Comparison of ENCODE assay signal across 14 cellular contexts in genomic region chr10:26573674-26574073, GRCh38.
DNase-seq lines count a peak whose midpoint lies in the region; ATAC-seq, FAIRE-seq and TF ChIP-seq lines count a peak whose summit lies in the region.
"Had no signal": no experiment of that assay in that cellular context is flagged by ENCODE, and none has a peak within 500 bp of the region (broad histone marks: within the 10 kb centered on the region; RNA-seq: fewer than 3 reads in every experiment).

No MANE protein-coding gene starts in this region.

- ATAC-seq in HG02885 (IDR thresholded peaks at IDR 0.05; ENCODE audit: poor library complexity, unreplicated experiment) = peak; percentile 44
- ATAC-seq in right lobe of liver = no peak
- no peak for ATAC-seq in GM18519 (IDR thresholded peaks at IDR 0.05; ENCODE audit: low FRiP score, unreplicated experiment)
- ATAC-seq: left cardiac atrium had no signal

- H3K36me3 ChIP-seq in DOHH2 (ENCODE audit: control insufficient read depth, low read length) (peaks cover 30% of the 10 kb centered on the region), neutrophil (peaks cover 27% of the 10 kb centered on the region), right lobe of liver (no peaks in the 10 kb centered on the region)

- H3F3A ChIP-seq in DOHH2 (ENCODE audit: control insufficient read depth, insufficient read depth) = peaks cover 15% of the 10 kb centered on the region

- H3K9me3 ChIP-seq in DOHH2 (ENCODE audit: control insufficient read depth, insufficient read depth, low read length) = peaks cover 6% of the 10 kb centered on the region; the same call in 1 of the 2 replicates
- no peaks in the 10 kb centered on the region for H3K9me3 ChIP-seq in neutrophil
- H3K9me3 ChIP-seq in right lobe of liver = no peaks in the 10 kb centered on the region

- no peaks in the 10 kb centered on the region for H3K9me2 ChIP-seq in DOHH2 (replicated peaks; ENCODE audit: control insufficient read depth, low read length)

- H3K9me3 Mint-ChIP-seq in dendritic cell treated with granulocyte-macrophage colony-stimulating factor and Interleukin-4, amounts not matched to agents 40 ng/mL and 50 ng/mL, for 4 days = peaks cover 8% of the 10 kb centered on the region
- H3K9me3 Mint-ChIP-seq in activated T-helper 1 cell treated with anti-CD3 and anti-CD28 coated beads, Interleukin-12 subunit alpha, Interleukin-12 subunit beta, Interleukin-2, Interleukin-4 antibody, amounts not matched to agents 30 ng/mL and 10 ng/mL and 1 ng/mL, durations not matched to agents 14 hours and 24 hours and 36 hours = peaks cover 7% of the 10 kb centered on the region

- peaks cover 45% of the 10 kb centered on the region for H3K4me1 Mint-ChIP-seq in dendritic cell treated with granulocyte-macrophage colony-stimulating factor and Interleukin-4, amounts not matched to agents 40 ng/mL and 50 ng/mL, for 4 days (ENCODE audit: low read depth)
- H3K4me1 Mint-ChIP-seq in activated T-helper 1 cell treated with anti-CD3 and anti-CD28 coated beads, Interleukin-12 subunit alpha, Interleukin-12 subunit beta, Interleukin-2, Interleukin-4 antibody, amounts not matched to agents 30 ng/mL and 10 ng/mL and 1 ng/mL, durations not matched to agents 14 hours and 24 hours and 36 hours (ENCODE audit: low read depth) = no peaks in the 10 kb centered on the region
- H3K4me1 Mint-ChIP-seq: activated naive CD4-positive, alpha-beta T cell treated with anti-CD3 and anti-CD28 coated beads, Interleukin-2, amount 50 U/mL, for 24 hours had no signal

- TF ChIP-seq CTCF in DOHH2 (IDR thresholded peaks at IDR 0.05; ENCODE audit: low read depth, low read length, poor library complexity, severe bottlenecking) (peak; percentile 32), neutrophil (IDR thresholded peaks at IDR 0.05) (no peak), right lobe of liver (IDR thresholded peaks at IDR 0.05) (no peak)

- intact Hi-C loops in dendritic cell treated with granulocyte-macrophage colony-stimulating factor and Interleukin-4, amounts not matched to agents 40 ng/mL and 50 ng/mL, for 4 days (cut with micrococcal nuclease) = no loop called here
- intact Hi-C loops in right lobe of liver (cut with DNase I) = no loop called here
- intact Hi-C loops in activated T-helper 1 cell treated with anti-CD3 and anti-CD28 coated beads, Interleukin-12 subunit alpha, Interleukin-12 subunit beta, Interleukin-2, Interleukin-4 antibody, amounts not matched to agents 30 ng/mL and 10 ng/mL and 1 ng/mL, durations not matched to agents 14 hours and 24 hours and 36 hours (cut with micrococcal nuclease) = no loop called here

- H3K4me3 Mint-ChIP-seq in dendritic cell treated with granulocyte-macrophage colony-stimulating factor and Interleukin-4, amounts not matched to agents 40 ng/mL and 50 ng/mL, for 4 days = peak overlapping the region; percentile 2
- no peak overlapping the region for H3K4me3 Mint-ChIP-seq in activated T-helper 1 cell treated with anti-CD3 and anti-CD28 coated beads, Interleukin-12 subunit alpha, Interleukin-12 subunit beta, Interleukin-2, Interleukin-4 antibody, amounts not matched to agents 30 ng/mL and 10 ng/mL and 1 ng/mL, durations not matched to agents 14 hours and 24 hours and 36 hours
- H3K4me3 Mint-ChIP-seq: activated naive CD4-positive, alpha-beta T cell treated with anti-CD3 and anti-CD28 coated beads, Interleukin-2, amount 50 U/mL, for 24 hours had no signal

- DNase-seq in right lobe of liver (no peak), urothelium cell line (ENCODE audit: low spot score) (no peak)
- DNase-seq in activated T-helper 1 cell treated with anti-CD3 and anti-CD28 coated beads, Interleukin-12 subunit alpha, Interleukin-12 subunit beta, Interleukin-2, Interleukin-4 antibody, amounts not matched to agents 30 ng/mL and 10 ng/mL and 1 ng/mL, durations not matched to agents 14 hours and 24 hours and 36 hours (ENCODE audit: low spot score) = no peak
- DNase-seq: activated CD4-positive, alpha-beta T cell treated with anti-CD3 and anti-CD28 coated beads, Interleukin-2, amount 50 U/mL, for 4 hours; left cardiac atrium; NCI-H1105; stimulated activated CD4-positive, alpha-beta T cell treated with anti-CD3 and anti-CD28 coated beads, Interleukin-15, amount 100 ng/mL, for 24 hours; SW 1271 had no signal

- H3K4me2 ChIP-seq in DOHH2 (ENCODE audit: low read length) = peak overlapping the region; percentile 57

- H3K4me1 ChIP-seq in DOHH2 (ENCODE audit: control insufficient read depth, low read length) (peaks cover 31% of the 10 kb centered on the region), neutrophil (ENCODE audit: control insufficient read depth in 1 of 2, insufficient read depth in 1 of 2, low read depth in 1 of 2, low read length in 1 of 2) (peaks cover 0 to 4% of the 10 kb centered on the region in 2 experiments), right lobe of liver (peaks cover 0 to 9% (median 0%) of the 10 kb centered on the region in 4 donors)

- H3K27ac Mint-ChIP-seq in dendritic cell treated with granulocyte-macrophage colony-stimulating factor and Interleukin-4, amounts not matched to agents 40 ng/mL and 50 ng/mL, for 4 days = peak overlapping the region; percentile 81
- H3K27ac Mint-ChIP-seq in activated T-helper 1 cell treated with anti-CD3 and anti-CD28 coated beads, Interleukin-12 subunit alpha, Interleukin-12 subunit beta, Interleukin-2, Interleukin-4 antibody, amounts not matched to agents 30 ng/mL and 10 ng/mL and 1 ng/mL, durations not matched to agents 14 hours and 24 hours and 36 hours = no peak overlapping the region
- H3K27ac Mint-ChIP-seq: activated naive CD4-positive, alpha-beta T cell treated with anti-CD3 and anti-CD28 coated beads, Interleukin-2, amount 50 U/mL, for 24 hours had no signal

- peaks cover 48% of the 10 kb centered on the region for H3K36me3 Mint-ChIP-seq in dendritic cell treated with granulocyte-macrophage colony-stimulating factor and Interleukin-4, amounts not matched to agents 40 ng/mL and 50 ng/mL, for 4 days (ENCODE audit: low read depth)
- peaks cover 32% of the 10 kb centered on the region for H3K36me3 Mint-ChIP-seq in activated T-helper 1 cell treated with anti-CD3 and anti-CD28 coated beads, Interleukin-12 subunit alpha, Interleukin-12 subunit beta, Interleukin-2, Interleukin-4 antibody, amounts not matched to agents 30 ng/mL and 10 ng/mL and 1 ng/mL, durations not matched to agents 14 hours and 24 hours and 36 hours (ENCODE audit: low read depth)

- no peaks in the 10 kb centered on the region for H4K20me1 ChIP-seq in DOHH2 (ENCODE audit: control insufficient read depth, insufficient read depth, low read depth, low read length)

- H3K27ac ChIP-seq in DOHH2 (ENCODE audit: low read depth, low read length) = peak overlapping the region; percentile 60; the same call in 1 of the 2 replicates
- H3K27ac ChIP-seq in neutrophil = peak overlapping the region; percentile 37
- H3K27ac ChIP-seq in right lobe of liver = no peak overlapping the region

- 47% methylated on average over 2 of the region's 2 CpGs for WGBS in right lobe of liver (ENCODE audit: insufficient coverage, low coverage, low lambda C conversion rate, missing lambda C conversion rate)

- no peak for TF ChIP-seq POLR2A in right lobe of liver (IDR thresholded peaks at IDR 0.05)

- H3K27me3 Mint-ChIP-seq in dendritic cell treated with granulocyte-macrophage colony-stimulating factor and Interleukin-4, amounts not matched to agents 40 ng/mL and 50 ng/mL, for 4 days = no peaks in the 10 kb centered on the region
- H3K27me3 Mint-ChIP-seq in activated T-helper 1 cell treated with anti-CD3 and anti-CD28 coated beads, Interleukin-12 subunit alpha, Interleukin-12 subunit beta, Interleukin-2, Interleukin-4 antibody, amounts not matched to agents 30 ng/mL and 10 ng/mL and 1 ng/mL, durations not matched to agents 14 hours and 24 hours and 36 hours (ENCODE audit: insufficient read depth) = no peaks in the 10 kb centered on the region
- H3K27me3 Mint-ChIP-seq: activated naive CD4-positive, alpha-beta T cell treated with anti-CD3 and anti-CD28 coated beads, Interleukin-2, amount 50 U/mL, for 24 hours had no signal

- H3K79me2 ChIP-seq in DOHH2 (ENCODE audit: control insufficient read depth, low read length) = no peaks in the 10 kb centered on the region

- FAIRE-seq in urothelium cell line (lab: Jason Lieb, UNC) = no peak

- H3K27me3 ChIP-seq in DOHH2 (ENCODE audit: control insufficient read depth, low read length) (no peaks in the 10 kb centered on the region), neutrophil (no peaks in the 10 kb centered on the region), right lobe of liver (no peaks in the 10 kb centered on the region)

- H3K4me3 ChIP-seq in DOHH2 (ENCODE audit: low read length) = no peak overlapping the region
- no peak overlapping the region for H3K4me3 ChIP-seq in neutrophil (ENCODE audit: low read depth in 1 of 2, low read length in 1 of 2)
- no peak overlapping the region for H3K4me3 ChIP-seq in right lobe of liver

Comparison
In these comparisons a context has a peak if more than half of its experiments do, and no peak if none do; other contexts are left out.
1. H3K27ac ChIP-seq: peak in DOHH2 (single experiment) and neutrophil (single experiment); none in right lobe of liver (0 of 3).